ENCODE assay signal across 8 cellular contexts in genomic region chr20:2874456-2874855, GRCh38. TPM values are rescaled to one million over a fixed set of nuclear protein-coding genes. Genes with fewer than 3 reads are reported as not detected.
DNase-seq lines count a peak whose midpoint lies in the region; ATAC-seq, FAIRE-seq and TF ChIP-seq lines count a peak whose summit lies in the region.

No MANE protein-coding gene starts in this region.

- no peaks in the 10 kb centered on the region for H3K9me3 ChIP-seq in small intestine (ENCODE audit: control insufficient read depth, low read depth)

- H3K27ac Mint-ChIP-seq in glutamatergic neuron (ENCODE audit: unreplicated experiment) = peak overlapping the region; percentile 29

- peaks cover 15% of the 10 kb centered on the region for H3K4me1 Mint-ChIP-seq in glutamatergic neuron (ENCODE audit: low read depth, unreplicated experiment)

- peak; percentile 15 for DNase-seq in activated naive CD4-positive, alpha-beta T cell treated with Interleukin-2 at 50 U/mL for 16 hours
- no peak for DNase-seq in activated naive CD4-positive, alpha-beta T cell (lab: John Stamatoyannopoulos, UW)
- DNase-seq in glutamatergic neuron (no peak), small intestine (peak; percentile 11), D721Med (ENCODE audit: insufficient read length, low spot score) (no peak), epidermal melanocyte (ENCODE audit: insufficient read length, low spot score) (no peak)

- no peak overlapping the region for H3K27ac ChIP-seq in small intestine (ENCODE audit: low read depth in 1 of 2, low read length in 1 of 2)

- TF ChIP-seq CTCF in WI38 (IDR thresholded peaks at IDR 0.05; ENCODE audit: low read depth, low read length) (no peak), glutamatergic neuron (IDR thresholded peaks at IDR 0.05; ENCODE audit: partially characterized antibody, unreplicated experiment) (no peak), D721Med (IDR thresholded peaks at IDR 0.05; ENCODE audit: insufficient read depth, missing control alignments) (no peak)

- H3K4me3 ChIP-seq in WI38 (ENCODE audit: low read depth, low read length) = peak overlapping the region; percentile 91
- peak overlapping the region in 1 of 2 donors; percentile 17 for H3K4me3 ChIP-seq in small intestine (ENCODE audit: low read depth in 1 of 2, low read length in 2 of 2)

- no peak for FAIRE-seq in small intestine (lab: Jason Lieb, UNC)
- FAIRE-seq in D721Med (lab: Jason Lieb, UNC) = no peak

- H3K27me3 ChIP-seq in small intestine (ENCODE audit: control insufficient read depth in 2 of 2, insufficient read depth in 2 of 2, low read length in 2 of 2) = no peaks in the 10 kb centered on the region

- no peak for ATAC-seq in HG02798 (IDR thresholded peaks at IDR 0.05; ENCODE audit: poor library complexity, unreplicated experiment)

- 20 to 28% (median 23%) methylated on average over 7 of the region's 7 CpGs for WGBS in small intestine, 3 donors

- no peaks in the 10 kb centered on the region for H3K36me3 ChIP-seq in small intestine (ENCODE audit: control insufficient read depth in 2 of 2, insufficient read depth in 2 of 2, low read length in 2 of 2)

- H3K4me3 Mint-ChIP-seq in glutamatergic neuron (ENCODE audit: unreplicated experiment) = peak overlapping the region; percentile 81

- H3K9me3 Mint-ChIP-seq in glutamatergic neuron (ENCODE audit: unreplicated experiment) = no peaks in the 10 kb centered on the region

- peaks cover 5% of the 10 kb centered on the region for H3K27me3 Mint-ChIP-seq in glutamatergic neuron (ENCODE audit: unreplicated experiment)

- peaks cover 0 to 4% of the 10 kb centered on the region in 2 donors for H3K4me1 ChIP-seq in small intestine (ENCODE audit: control insufficient read depth in 2 of 2, insufficient read depth in 1 of 2, low read depth in 1 of 2, low read length in 1 of 2)

- no peaks in the 10 kb centered on the region for H3K36me3 Mint-ChIP-seq in glutamatergic neuron (ENCODE audit: unreplicated experiment)

RNA-seq across cellular contexts. Expression of gene PTPRA, which starts 1.2 kb away (rescaled TPM):
- total RNA-seq in glutamatergic neuron (ENCODE audit: unreplicated experiment) = 59.5 TPM
- polyA plus RNA-seq in small intestine = 10 to 100 TPM in 1 of 3 donors, 1 to 10 TPM in 2; 7.4 to 28.6 (median 7.8) TPM

RNA-seq across cellular contexts. Expression of gene VPS16, which starts 33.9 kb away (rescaled TPM):
- total RNA-seq in glutamatergic neuron (ENCODE audit: unreplicated experiment) = 46.3 TPM
- polyA plus RNA-seq in small intestine = 10 to 100 TPM; 29.3 to 94.6 (median 73.4) TPM

RNA-seq across cellular contexts. Expression of gene PCED1A, which starts 34.0 kb away (rescaled TPM):
- 41.6 TPM for total RNA-seq in glutamatergic neuron (ENCODE audit: unreplicated experiment)
- polyA plus RNA-seq in small intestine = 10 to 100 TPM; 19.9 to 63.3 (median 34.3) TPM

RNA-seq across cellular contexts. Expression of gene TMEM239, which starts 58.3 kb away (rescaled TPM):
- not detected for total RNA-seq in glutamatergic neuron (ENCODE audit: unreplicated experiment)
- not detected for polyA plus RNA-seq in small intestine

RNA-seq across cellular contexts. Expression of gene C20orf141, which starts 59.7 kb away (rescaled TPM):
- total RNA-seq in glutamatergic neuron (ENCODE audit: unreplicated experiment) = not detected
- polyA plus RNA-seq in small intestine = not detected

Comparison
In these comparisons a context has a peak if more than half of its experiments do, and no peak if none do; other contexts are left out.
1. DNase-seq: peak in activated naive CD4-positive, alpha-beta T cell treated with Interleukin-2 at 50 U/mL for 16 hours (single experiment) and small intestine (single experiment); none in activated naive CD4-positive, alpha-beta T cell (0 of 4), glutamatergic neuron (single experiment), D721Med (single experiment) and epidermal melanocyte (single experiment).